Comparison of ENCODE assay signal across 17 cellular contexts in the genomic region with DNA sequence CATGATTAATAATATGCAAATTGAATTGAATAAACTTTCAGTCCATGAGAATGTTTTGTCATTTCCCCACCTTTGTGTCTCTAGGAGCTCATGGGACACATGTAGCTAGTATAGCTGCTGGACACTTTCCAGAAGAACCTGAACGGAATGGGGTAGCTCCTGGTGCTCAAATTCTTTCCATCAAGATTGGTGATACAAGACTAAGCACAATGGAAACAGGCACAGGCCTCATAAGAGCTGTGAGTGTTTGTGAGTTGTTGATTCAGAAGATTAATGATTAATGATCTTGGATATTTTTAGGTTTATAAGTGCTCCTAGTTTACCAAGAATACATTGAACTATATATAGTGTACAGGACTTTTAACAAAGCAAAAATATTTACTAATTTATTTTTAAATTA.
"Had no signal": no experiment of that assay in that cellular context is flagged by ENCODE, and none has a peak within 500 bp of the region (broad histone marks: within the 10 kb centered on the region; RNA-seq: fewer than 3 reads in every experiment).

No MANE protein-coding gene starts in this region.

- H3K4me3 ChIP-seq: esophagus squamous epithelium, gastroesophageal sphincter, left ventricle myocardium inferior, neural progenitor cell, ovary, smooth muscle cell had no signal

- DNase-seq: effector memory CD4-positive, alpha-beta T cell; esophagus squamous epithelium; foreskin fibroblast; glutamatergic neuron; immature natural killer cell; left ventricle myocardium inferior; nucleus accumbens; ovary; right cardiac atrium; stimulated activated CD4-positive, alpha-beta T cell treated with anti-CD3 and anti-CD28 coated beads, Interleukin-2, amount 100 ng/mL, for 48 hours; stimulated activated naive CD4-positive, alpha-beta T cell treated with Interleukin-2 at 50 U/mL for 16 hours; trophoblast cell had no signal

- H3K9me3 Mint-ChIP-seq: central memory CD8-positive, alpha-beta T cell; immature natural killer cell; natural killer cell treated with Interleukin-12 subunit alpha and Interleukin-12 subunit beta and Interleukin-15 and Interleukin-18, amount 100 ng/mL, for 72 hours; neural progenitor cell had no signal

- H3K27me3 ChIP-seq: esophagus squamous epithelium, gastroesophageal sphincter, neural progenitor cell, ovary had no signal

- H3K4me1 ChIP-seq: esophagus squamous epithelium, gastroesophageal sphincter, left ventricle myocardium inferior, neural progenitor cell had no signal

- H3K9me3 ChIP-seq: esophagus squamous epithelium, gastroesophageal sphincter, left ventricle myocardium inferior, ovary had no signal

- H3K27ac ChIP-seq: esophagus squamous epithelium, gastroesophageal sphincter, left ventricle myocardium inferior, neural progenitor cell, ovary had no signal

- H3K27me3 Mint-ChIP-seq: central memory CD8-positive, alpha-beta T cell; natural killer cell treated with Interleukin-12 subunit alpha and Interleukin-12 subunit beta and Interleukin-15 and Interleukin-18, amount 100 ng/mL, for 72 hours had no signal

- H3K36me3 ChIP-seq: ovary had no signal

- H3K27ac Mint-ChIP-seq: natural killer cell treated with Interleukin-12 subunit alpha and Interleukin-12 subunit beta and Interleukin-15 and Interleukin-18, amount 100 ng/mL, for 72 hours; neural progenitor cell had no signal

- ATAC-seq: gastroesophageal sphincter; natural killer cell treated with Interleukin-12 subunit alpha and Interleukin-12 subunit beta and Interleukin-15 and Interleukin-18, amount 100 ng/mL, for 72 hours; right cardiac atrium had no signal

- H3K4me1 Mint-ChIP-seq: neural progenitor cell had no signal

- H3K4me3 Mint-ChIP-seq: central memory CD8-positive, alpha-beta T cell; immature natural killer cell; natural killer cell treated with Interleukin-12 subunit alpha and Interleukin-12 subunit beta and Interleukin-15 and Interleukin-18, amount 100 ng/mL, for 72 hours; neural progenitor cell had no signal
